Comparison of ENCODE assay signal across 17 cellular contexts in the genomic region with DNA sequence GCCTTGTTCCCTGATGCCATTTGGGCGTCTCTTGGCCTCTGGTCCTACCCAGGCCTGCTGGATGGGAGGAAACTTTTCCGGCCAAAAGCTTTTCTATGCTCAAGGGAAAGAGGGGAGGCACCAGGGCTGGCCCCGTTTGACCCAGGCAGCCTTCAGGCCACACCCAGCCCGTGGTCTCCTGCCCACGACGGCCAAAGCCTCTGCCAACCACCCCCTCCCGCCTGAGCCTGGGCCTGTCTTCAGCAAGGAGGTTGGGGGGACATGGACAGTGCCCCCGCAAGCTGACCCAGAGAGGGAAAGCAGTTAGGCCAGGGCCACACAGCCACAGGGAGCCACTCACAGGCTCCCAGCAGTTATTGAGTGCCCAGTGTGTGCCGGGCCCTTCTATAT. TPM values are rescaled to one million over a fixed set of nuclear protein-coding genes. Genes with fewer than 3 reads are reported as not detected.
DNase-seq lines count a peak whose midpoint lies in the region; ATAC-seq and TF ChIP-seq lines count a peak whose summit lies in the region.
"Had no signal": no experiment of that assay in that cellular context is flagged by ENCODE, and none has a peak within 500 bp of the region (broad histone marks: within the 10 kb centered on the region; RNA-seq: fewer than 3 reads in every experiment).

No MANE protein-coding gene starts in this region.

- H3K9me3 ChIP-seq in HEK293 (ENCODE audit: control insufficient read depth, insufficient read depth, low read depth, low read length) (no peaks in the 10 kb centered on the region), iPS-15b (ENCODE audit: control insufficient read depth, insufficient read depth, low read length) (no peaks in the 10 kb centered on the region)
- H3K9me3 ChIP-seq in CD8-positive, alpha-beta T cell (ENCODE audit: low read length), result no peaks in the 10 kb centered on the region
- H3K9me3 ChIP-seq: mucosa of descending colon had no signal

- peaks cover 46% of the 10 kb centered on the region for H3K4me1 Mint-ChIP-seq in brain
- no peaks in the 10 kb centered on the region for H3K4me1 Mint-ChIP-seq in CD8-positive, alpha-beta T cell (ENCODE audit: low read depth)
- H3K4me1 Mint-ChIP-seq: activated naive CD4-positive, alpha-beta T cell treated with anti-CD3 and anti-CD28 coated beads, Interleukin-2, amount 50 U/mL, for 24 hours had no signal

- H3K27me3 Mint-ChIP-seq in brain, result no peaks in the 10 kb centered on the region
- H3K27me3 Mint-ChIP-seq in CD8-positive, alpha-beta T cell (ENCODE audit: low read depth), result no peaks in the 10 kb centered on the region
- H3K27me3 Mint-ChIP-seq: activated naive CD4-positive, alpha-beta T cell treated with anti-CD3 and anti-CD28 coated beads, Interleukin-2, amount 50 U/mL, for 24 hours had no signal

- DNase-seq in sciatic nerve (ENCODE audit: low spot score) (no peak), dedifferentiated amniotic fluid mesenchymal stem cell (ENCODE audit: extremely low spot score) (no peak)
- DNase-seq in CD8-positive, alpha-beta T cell, result no peak
- DNase-seq: activated CD8-positive, alpha-beta memory T cell treated with anti-CD3 and anti-CD28 coated beads for 24 hours; activated T-cell treated with anti-CD3 and anti-CD28 coated beads, Interleukin-2, amount 50 U/mL, for 48 hours; Calu3; GM23248; NCI-H748 treated with DMSO at 0.1 percent for 48 hours; occipital lobe had no signal

- H3K4me1 ChIP-seq in HEK293 (ENCODE audit: control insufficient read depth, insufficient read depth, low read length) (no peaks in the 10 kb centered on the region), iPS-15b (ENCODE audit: control insufficient read depth, insufficient read depth, low read length) (peaks cover 13% of the 10 kb centered on the region)
- no peaks in the 10 kb centered on the region for H3K4me1 ChIP-seq in CD8-positive, alpha-beta T cell (ENCODE audit: insufficient read depth, low read length)

- peaks cover 22% of the 10 kb centered on the region for H3K36me3 Mint-ChIP-seq in brain
- H3K36me3 Mint-ChIP-seq in CD8-positive, alpha-beta T cell, result no peaks in the 10 kb centered on the region
- H3K36me3 Mint-ChIP-seq: activated naive CD4-positive, alpha-beta T cell treated with anti-CD3 and anti-CD28 coated beads, Interleukin-2, amount 50 U/mL, for 24 hours had no signal

- H3K4me3 ChIP-seq in HEK293 (ENCODE audit: low read depth, low read length), result no peak overlapping the region
- no peak overlapping the region for H3K4me3 ChIP-seq in iPS-15b (ENCODE audit: low read depth, low read length)
- no peak overlapping the region for H3K4me3 ChIP-seq in CD8-positive, alpha-beta T cell (ENCODE audit: low read depth, low read length)
- H3K4me3 ChIP-seq: coronary artery, GM23248, mucosa of descending colon had no signal

- CTCF ChIA-PET in HEK293 (lab: Yijun Ruan, JAX), result interaction anchor here (1.3 kb wide), 1 partner anchor 10 kb away, joined by 7 read pairs; no protein-coding TSS in a partner anchor
- CTCF ChIA-PET in CD8-positive, alpha-beta T cell (lab: Charles Lee), result interaction anchor here (1.8 kb wide), 1 partner anchor 11 kb away, joined by 6 read pairs; no protein-coding TSS in a partner anchor

- ATAC-seq in sciatic nerve, result peak; percentile 20
- ATAC-seq in GM18511 (IDR thresholded peaks at IDR 0.05; ENCODE audit: unreplicated experiment), result no peak
- no peak for ATAC-seq in CD8-positive, alpha-beta T cell

- intact Hi-C loops in sciatic nerve (cut with DNase I), result no loop called here
- intact Hi-C loops in CD8-positive, alpha-beta T cell (cut with DNase I, micrococcal nuclease), result no loop called here

- no peaks in the 10 kb centered on the region for H3K27me3 ChIP-seq in iPS-15b (ENCODE audit: control insufficient read depth, insufficient read depth, low read length)
- H3K27me3 ChIP-seq in CD8-positive, alpha-beta T cell (ENCODE audit: insufficient read depth, low read length), result no peaks in the 10 kb centered on the region
- H3K27me3 ChIP-seq: foreskin keratinocyte had no signal

- no peak for TF ChIP-seq CTCF in HEK293 (tag by site-specific recombination; IDR thresholded peaks at IDR 0.05)
- no peak for TF ChIP-seq CTCF in brain (conservative IDR thresholded peaks at IDR 0.05)
- no peak for TF ChIP-seq CTCF in CD8-positive, alpha-beta T cell (IDR thresholded peaks at IDR 0.05)

- POLR2A ChIA-PET in HEK293 (lab: Yijun Ruan, JAX), result no interaction called here
- POLR2A ChIA-PET in CD8-positive, alpha-beta T cell (lab: Charles Lee), result no interaction called here

- peaks cover 0 to 54% of the 10 kb centered on the region in 2 experiments; a peak in 2 of 3 replicates for H3K36me3 ChIP-seq in HEK293 (ENCODE audit: control insufficient read depth in 2 of 2, insufficient read depth in 1 of 2, low read length in 2 of 2)
- H3K36me3 ChIP-seq in iPS-15b (ENCODE audit: control insufficient read depth, insufficient read depth, low read length), result peaks cover 21% of the 10 kb centered on the region
- H3K36me3 ChIP-seq in CD8-positive, alpha-beta T cell (ENCODE audit: insufficient read depth, low read length), result no peaks in the 10 kb centered on the region

- no peaks in the 10 kb centered on the region for H3K9me3 Mint-ChIP-seq in brain
- H3K9me3 Mint-ChIP-seq in CD8-positive, alpha-beta T cell, result no peaks in the 10 kb centered on the region
- H3K9me3 Mint-ChIP-seq: activated naive CD4-positive, alpha-beta T cell treated with anti-CD3 and anti-CD28 coated beads, Interleukin-2, amount 50 U/mL, for 24 hours had no signal

- H3K4me3 Mint-ChIP-seq in brain, result no peak overlapping the region
- no peak overlapping the region for H3K4me3 Mint-ChIP-seq in CD8-positive, alpha-beta T cell
- H3K4me3 Mint-ChIP-seq: activated naive CD4-positive, alpha-beta T cell treated with anti-CD3 and anti-CD28 coated beads, Interleukin-2, amount 50 U/mL, for 24 hours had no signal

- H3K27ac Mint-ChIP-seq in brain, result peak overlapping the region; percentile 92 to 99 (median 98)
- no peak overlapping the region for H3K27ac Mint-ChIP-seq in CD8-positive, alpha-beta T cell
- H3K27ac Mint-ChIP-seq: activated naive CD4-positive, alpha-beta T cell treated with anti-CD3 and anti-CD28 coated beads, Interleukin-2, amount 50 U/mL, for 24 hours had no signal

- peak overlapping the region; percentile 73 for H3K9ac ChIP-seq in iPS-15b (ENCODE audit: low read depth, low read length)

- peak overlapping the region; percentile 51; the same call in 1 of the 2 replicates for H3K27ac ChIP-seq in HEK293 (ENCODE audit: extremely low read depth, low read depth, low read length)
- H3K27ac ChIP-seq in CD8-positive, alpha-beta T cell (ENCODE audit: low read depth, low read length), result no peak overlapping the region
- H3K27ac ChIP-seq: foreskin keratinocyte, GM23248 had no signal

TF ChIP-seq in HEK293, 187 proteins besides CTCF, POLR2A, EP300 and RAD21 (continues in another document):
- TF ChIP-seq BCL11A (tag by site-specific recombination; IDR thresholded peaks at IDR 0.05; ENCODE audit: low read depth) (no peak), SP7 (tag by site-specific recombination; IDR thresholded peaks at IDR 0.05) (no peak), ATF2 (tag by site-specific recombination; IDR thresholded peaks at IDR 0.05; ENCODE audit: low read depth) (no peak), KLF9 (tag by site-specific recombination; IDR thresholded peaks at IDR 0.05; ENCODE audit: low read depth) (no peak), PBX3 (CRISPR knock-in tag; IDR thresholded peaks at IDR 0.05) (no peak), ZBTB1 (tag by site-specific recombination; IDR thresholded peaks at IDR 0.05) (no peak), ZNF10 (tag by site-specific recombination; IDR thresholded peaks at IDR 0.05) (no peak), TRIM28 (IDR thresholded peaks at IDR 0.05; ENCODE audit: borderline replicate concordance, low read length) (no peak), YY2 (tag by site-specific recombination; IDR thresholded peaks at IDR 0.05) (no peak)
- TF ChIP-seq, protein P1, sequence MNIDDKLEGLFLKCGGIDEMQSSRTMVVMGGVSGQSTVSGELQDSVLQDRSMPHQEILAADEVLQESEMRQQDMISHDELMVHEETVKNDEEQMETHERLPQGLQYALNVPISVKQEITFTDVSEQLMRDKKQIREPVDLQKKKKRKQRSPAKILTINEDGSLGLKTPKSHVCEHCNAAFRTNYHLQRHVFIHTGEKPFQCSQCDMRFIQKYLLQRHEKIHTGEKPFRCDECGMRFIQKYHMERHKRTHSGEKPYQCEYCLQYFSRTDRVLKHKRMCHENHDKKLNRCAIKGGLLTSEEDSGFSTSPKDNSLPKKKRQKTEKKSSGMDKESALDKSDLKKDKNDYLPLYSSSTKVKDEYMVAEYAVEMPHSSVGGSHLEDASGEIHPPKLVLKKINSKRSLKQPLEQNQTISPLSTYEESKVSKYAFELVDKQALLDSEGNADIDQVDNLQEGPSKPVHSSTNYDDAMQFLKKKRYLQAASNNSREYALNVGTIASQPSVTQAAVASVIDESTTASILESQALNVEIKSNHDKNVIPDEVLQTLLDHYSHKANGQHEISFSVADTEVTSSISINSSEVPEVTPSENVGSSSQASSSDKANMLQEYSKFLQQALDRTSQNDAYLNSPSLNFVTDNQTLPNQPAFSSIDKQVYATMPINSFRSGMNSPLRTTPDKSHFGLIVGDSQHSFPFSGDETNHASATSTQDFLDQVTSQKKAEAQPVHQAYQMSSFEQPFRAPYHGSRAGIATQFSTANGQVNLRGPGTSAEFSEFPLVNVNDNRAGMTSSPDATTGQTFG (tag by site-specific recombination; IDR thresholded peaks at IDR 0.05; ENCODE audit: borderline replicate concordance), result no peak

RNA-seq across cellular contexts. Expression of gene SRC, which starts 49.5 kb away (rescaled TPM):
- 60.3 TPM for polyA plus RNA-seq in brain (ENCODE audit: insufficient read depth, low read depth, low replicate concordance)
- 23.7 TPM for total RNA-seq in sciatic nerve
- total RNA-seq in CD8-positive, alpha-beta T cell, result 1 to 10 TPM in 1 of 2 experiments, under 1 TPM in 1; 0.84 to 2.3 TPM
